Comparison of ENCODE assay signal across 1 cellular context in genomic region chr6:75609639-75610590, GRCh38.
TF ChIP-seq lines count a peak whose summit lies in the region.

No MANE protein-coding gene starts in this region.

TF ChIP-seq in A549, 52 proteins besides CTCF, POLR2A, EP300 and RAD21 (continued from another document):
- TF ChIP-seq REST (IDR thresholded peaks at IDR 0.05) (no peak), FOSL2 (IDR thresholded peaks at IDR 0.05) (no peak), FOSL2 (CRISPR knock-in tag; IDR thresholded peaks at IDR 0.05) (peak; percentile 25; the same call in 1 of the 2 replicates), NFE2L2 (conservative IDR thresholded peaks at IDR 0.05; ENCODE audit: low read length) (no peak), FOXS1 (CRISPR knock-in tag; IDR thresholded peaks at IDR 0.05) (no peak), HOXB5 (CRISPR knock-in tag; IDR thresholded peaks at IDR 0.05) (no peak)
- TF ChIP-seq, protein P1, sequence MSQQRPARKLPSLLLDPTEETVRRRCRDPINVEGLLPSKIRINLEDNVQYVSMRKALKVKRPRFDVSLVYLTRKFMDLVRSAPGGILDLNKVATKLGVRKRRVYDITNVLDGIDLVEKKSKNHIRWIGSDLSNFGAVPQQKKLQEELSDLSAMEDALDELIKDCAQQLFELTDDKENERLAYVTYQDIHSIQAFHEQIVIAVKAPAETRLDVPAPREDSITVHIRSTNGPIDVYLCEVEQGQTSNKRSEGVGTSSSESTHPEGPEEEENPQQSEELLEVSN (IDR thresholded peaks at IDR 0.05; ENCODE audit: borderline replicate concordance, low read depth), result no peak
